In genomic region chr18:26421503-26421902, GRCh38 we compare ENCODE assay signal across 23 cellular contexts.
"Had no signal": no experiment of that assay in that cellular context is flagged by ENCODE, and none has a peak within 500 bp of the region (broad histone marks: within the 10 kb centered on the region; RNA-seq: fewer than 3 reads in every experiment).

No MANE protein-coding gene starts in this region.

- H3K9ac ChIP-seq: SK-N-SH had no signal

- DNase-seq: Karpas-422, KG1, MG63, NCI-H1092, NCI-H1105 treated with DMSO at 0.1 percent for 48 hours, NCI-H1417 treated with DMSO at 0.1 percent for 48 hours, NCI-H146, NCI-H1694 treated with DMSO at 0.1 percent for 48 hours, NCI-H1930, NCI-H2081, NCI-H2107, NCI-H226, NCI-H446, NCI-H510A, NCI-H524 treated with DMSO at 0.1 percent for 48 hours, NCI-H69, NCI-H774, RPMI8226, SHP77, SK-N-SH had no signal

- H3K27ac ChIP-seq: HL-60 had no signal

- H3K9me3 ChIP-seq: MG63, SK-N-SH had no signal

- H3K27me3 ChIP-seq: MG63 had no signal

- FAIRE-seq: HTR-8/SVneo, RCC 7860 had no signal

- H3K4me2 ChIP-seq: SK-N-SH had no signal

- H3K4me3 ChIP-seq: MG63 had no signal

- H3K36me3 ChIP-seq: MG63 had no signal
